Comparison of ENCODE assay signal across 28 cellular contexts in the genomic region with DNA sequence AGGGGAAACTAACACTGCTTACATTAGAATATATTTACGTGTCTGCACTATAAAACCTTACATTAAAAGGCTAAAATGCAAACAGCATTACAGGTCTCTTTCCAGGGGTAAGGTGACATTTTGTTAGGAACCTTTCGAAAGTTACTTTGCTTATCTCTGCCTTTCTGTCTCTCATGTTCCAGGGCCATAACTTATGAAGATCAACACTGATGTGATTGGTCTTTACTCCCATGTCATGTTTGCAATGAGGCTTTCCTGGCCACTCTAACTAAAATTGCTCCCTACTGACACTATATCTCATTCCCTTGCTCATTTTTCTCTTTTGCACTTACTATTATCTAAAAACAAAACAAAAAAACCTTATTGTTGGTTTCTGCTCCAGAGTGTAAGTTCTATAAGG.
"Had no signal": no experiment of that assay in that cellular context is flagged by ENCODE, and none has a peak within 500 bp of the region (broad histone marks: within the 10 kb centered on the region; RNA-seq: fewer than 3 reads in every experiment).

No MANE protein-coding gene starts in this region.

- H3K27ac ChIP-seq: colonic mucosa, coronary artery, dorsolateral prefrontal cortex, epithelial cell of prostate, esophagus muscularis mucosa, esophagus squamous epithelium, gastrocnemius medialis, gastroesophageal sphincter, heart left ventricle, heart right ventricle had no signal

- H3K4me3 ChIP-seq: colonic mucosa, coronary artery, dorsolateral prefrontal cortex, esophagus muscularis mucosa, esophagus squamous epithelium, gastrocnemius medialis, gastroesophageal sphincter, heart left ventricle, heart right ventricle had no signal

- H3K4me3 Mint-ChIP-seq: dendritic cell treated with granulocyte-macrophage colony-stimulating factor and Interleukin-4, amounts not matched to agents 40 ng/mL and 50 ng/mL, for 4 days; effector memory CD8-positive, alpha-beta T cell; endodermal cell had no signal

- H3K9me3 Mint-ChIP-seq: dendritic cell treated with granulocyte-macrophage colony-stimulating factor and Interleukin-4, amounts not matched to agents 40 ng/mL and 50 ng/mL, for 4 days; effector memory CD8-positive, alpha-beta T cell; endodermal cell had no signal

- H3K9me3 ChIP-seq: colonic mucosa, esophagus muscularis mucosa, esophagus squamous epithelium, gastrocnemius medialis, gastroesophageal sphincter, heart left ventricle, heart right ventricle had no signal

- H3K36me3 ChIP-seq: colonic mucosa, esophagus muscularis mucosa, esophagus squamous epithelium, gastrocnemius medialis, gastroesophageal sphincter, heart left ventricle, heart right ventricle had no signal

- H3K4me1 Mint-ChIP-seq: endodermal cell had no signal

- DNase-seq: colonic mucosa; cortex of kidney; dermis blood vessel endothelial cell; dorsolateral prefrontal cortex; effector CD4-positive, alpha-beta T cell; effector CD8-positive, alpha-beta T cell; effector memory CD4-positive, alpha-beta T cell; effector memory CD8-positive, alpha-beta T cell; endodermal cell; erythroblast; esophagus squamous epithelium; foreskin fibroblast; foreskin melanocyte; gastrocnemius medialis; glutamatergic neuron; head of caudate nucleus; heart left ventricle; heart right ventricle had no signal

- H3K27me3 ChIP-seq: colonic mucosa, dorsolateral prefrontal cortex, esophagus muscularis mucosa, esophagus squamous epithelium, gastrocnemius medialis, gastroesophageal sphincter, heart left ventricle, heart right ventricle had no signal

- H3K4me1 ChIP-seq: colonic mucosa, esophagus muscularis mucosa, esophagus squamous epithelium, gastrocnemius medialis, gastroesophageal sphincter, heart left ventricle, heart right ventricle had no signal

- FAIRE-seq: colon, endometrium, endothelial cell of umbilical vein, frontal cortex had no signal

- H3K27ac Mint-ChIP-seq: dendritic cell treated with granulocyte-macrophage colony-stimulating factor and Interleukin-4, amounts not matched to agents 40 ng/mL and 50 ng/mL, for 4 days; effector memory CD8-positive, alpha-beta T cell; endodermal cell had no signal

- H3K27me3 Mint-ChIP-seq: dendritic cell treated with granulocyte-macrophage colony-stimulating factor and Interleukin-4, amounts not matched to agents 40 ng/mL and 50 ng/mL, for 4 days; effector memory CD8-positive, alpha-beta T cell had no signal

- ATAC-seq: effector memory CD8-positive, alpha-beta T cell; esophagus mucosa; gastrocnemius medialis; gastroesophageal sphincter; heart left ventricle; heart right ventricle had no signal
